9 cellular contexts compared by ENCODE assay signal in genomic region chr3:138786788-138787276, GRCh38. TPM values are rescaled to one million over a fixed set of nuclear protein-coding genes. Genes with fewer than 3 reads are reported as not detected.
DNase-seq lines count a peak whose midpoint lies in the region; TF ChIP-seq lines count a peak whose summit lies in the region.
"Had no signal": no experiment of that assay in that cellular context is flagged by ENCODE, and none has a peak within 500 bp of the region (broad histone marks: within the 10 kb centered on the region; RNA-seq: fewer than 3 reads in every experiment).

No MANE protein-coding gene starts in this region.

- DNase-seq in GDM1 (lab: John Stamatoyannopoulos, UW) (peak; percentile 1), NOMO-1 treated with DMSO at 0.1 percent for 48 hours (lab: John Stamatoyannopoulos, UW; ENCODE audit: unreplicated experiment) (peak; percentile 98), osteocyte (ENCODE audit: extremely low spot score, unreplicated experiment) (no peak), posterior cingulate gyrus (no peak), tibial artery (no peak), head of caudate nucleus (no peak)
- no peak for DNase-seq in stimulated activated CD4-positive, alpha-beta T cell treated with anti-CD3 and anti-CD28 coated beads, Interleukin-15, amount 100 ng/mL, for 24 hours
- DNase-seq: activated T-cell treated with anti-CD3 and anti-CD28 coated beads for 4 hours had no signal

- intact Hi-C loops in dendritic cell treated with granulocyte-macrophage colony-stimulating factor and Interleukin-4, amounts not matched to agents 40 ng/mL and 50 ng/mL, for 4 days (cut with micrococcal nuclease): loop anchor here (5.0 kb wide), 2 partner anchors 45 to 130 kb away; partner anchors contain the start of gene PIK3CB
- intact Hi-C loops in posterior cingulate gyrus (cut with DNase I) (no loop called here), tibial artery (cut with DNase I; ENCODE audit: low total_unique reads) (no loop called here), head of caudate nucleus (cut with DNase I) (no loop called here)

- no peak overlapping the region for H3K27ac ChIP-seq in tibial artery

- no peaks in the 10 kb centered on the region for H3K4me1 ChIP-seq in tibial artery

- no peaks in the 10 kb centered on the region for H3K9me3 ChIP-seq in tibial artery

- TF ChIP-seq CTCF in osteocyte (IDR thresholded peaks at IDR 0.05): no peak
- TF ChIP-seq CTCF in tibial artery (IDR thresholded peaks at IDR 0.05): no peak

- peaks cover 38% of the 10 kb centered on the region for H3K36me3 Mint-ChIP-seq in dendritic cell treated with granulocyte-macrophage colony-stimulating factor and Interleukin-4, amounts not matched to agents 40 ng/mL and 50 ng/mL, for 4 days (ENCODE audit: low read depth)
- H3K36me3 Mint-ChIP-seq in osteocyte (ENCODE audit: unreplicated experiment): peaks cover 11% of the 10 kb centered on the region

- H3K4me1 Mint-ChIP-seq in dendritic cell treated with granulocyte-macrophage colony-stimulating factor and Interleukin-4, amounts not matched to agents 40 ng/mL and 50 ng/mL, for 4 days (ENCODE audit: low read depth): peaks cover 25% of the 10 kb centered on the region
- H3K4me1 Mint-ChIP-seq in osteocyte (ENCODE audit: unreplicated experiment): peaks cover 10% of the 10 kb centered on the region

- H3K36me3 ChIP-seq in tibial artery: peaks cover 0 to 12% (median 4%) of the 10 kb centered on the region in 3 donors

- peak overlapping the region; percentile 83 for H3K4me3 Mint-ChIP-seq in dendritic cell treated with granulocyte-macrophage colony-stimulating factor and Interleukin-4, amounts not matched to agents 40 ng/mL and 50 ng/mL, for 4 days
- H3K4me3 Mint-ChIP-seq in osteocyte (ENCODE audit: unreplicated experiment): no peak overlapping the region

- H3K27me3 ChIP-seq in tibial artery: no peaks in the 10 kb centered on the region

- H3K9me3 Mint-ChIP-seq in dendritic cell treated with granulocyte-macrophage colony-stimulating factor and Interleukin-4, amounts not matched to agents 40 ng/mL and 50 ng/mL, for 4 days: no peaks in the 10 kb centered on the region
- H3K9me3 Mint-ChIP-seq in osteocyte (ENCODE audit: unreplicated experiment): no peaks in the 10 kb centered on the region

- no peak overlapping the region for H3K4me3 ChIP-seq in tibial artery

- H3K27ac Mint-ChIP-seq in dendritic cell treated with granulocyte-macrophage colony-stimulating factor and Interleukin-4, amounts not matched to agents 40 ng/mL and 50 ng/mL, for 4 days: peak overlapping the region; percentile 91
- peak overlapping the region; percentile 79 for H3K27ac Mint-ChIP-seq in osteocyte (ENCODE audit: unreplicated experiment)

- H3K27me3 Mint-ChIP-seq in dendritic cell treated with granulocyte-macrophage colony-stimulating factor and Interleukin-4, amounts not matched to agents 40 ng/mL and 50 ng/mL, for 4 days: no peaks in the 10 kb centered on the region
- H3K27me3 Mint-ChIP-seq in osteocyte (ENCODE audit: unreplicated experiment): no peaks in the 10 kb centered on the region

RNA-seq across cellular contexts. Expression of gene PIK3CB, which starts 47.9 kb away (rescaled TPM):
- total RNA-seq in osteocyte: 15.9 and 16.7 TPM in 2 replicates

Comparison
In these comparisons a context has a peak if more than half of its experiments do, and no peak if none do; other contexts are left out.
1. DNase-seq: peak in GDM1 (single experiment) and NOMO-1 treated with DMSO at 0.1 percent for 48 hours (single experiment); none in osteocyte (single experiment), posterior cingulate gyrus (0 of 10), tibial artery (0 of 2), head of caudate nucleus (0 of 42) and stimulated activated CD4-positive, alpha-beta T cell treated with anti-CD3 and anti-CD28 coated beads, Interleukin-15, amount 100 ng/mL, for 24 hours (single experiment).